Comparison of ENCODE assay signal across 25 cellular contexts in the genomic region with DNA sequence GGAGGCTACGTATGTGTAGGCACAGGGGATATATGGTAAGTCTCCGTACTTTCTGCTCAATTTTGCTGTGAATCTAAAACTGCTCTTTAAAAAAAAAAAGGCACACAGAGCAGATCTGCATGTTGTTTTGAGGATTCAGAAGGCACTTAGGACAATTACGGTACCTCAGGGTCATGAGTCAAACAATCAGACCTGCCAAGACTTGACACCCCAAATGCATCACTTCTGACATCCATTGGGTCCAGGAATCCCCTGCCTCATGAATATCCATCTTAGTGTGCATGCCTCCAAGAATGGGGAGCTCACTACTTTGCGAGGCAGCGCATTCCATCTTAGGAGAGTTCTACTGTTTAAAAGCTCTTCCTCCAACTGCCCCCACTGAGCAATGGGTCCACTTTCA. TPM values are rescaled to one million over a fixed set of nuclear protein-coding genes. Genes with fewer than 3 reads are reported as not detected.
DNase-seq lines count a peak whose midpoint lies in the region; ATAC-seq, FAIRE-seq and TF ChIP-seq lines count a peak whose summit lies in the region.
"Had no signal": no experiment of that assay in that cellular context is flagged by ENCODE, and none has a peak within 500 bp of the region (broad histone marks: within the 10 kb centered on the region; RNA-seq: fewer than 3 reads in every experiment).

No MANE protein-coding gene starts in this region.

- CTCF ChIA-PET in A549 (lab: Yijun Ruan, JAX) = interaction anchor here (1.0 to 1.6 kb wide), 3 partner anchors 68 to 107 kb away, joined by 4 to 5 read pairs (median 4); no protein-coding TSS in a partner anchor

- H4K8ac ChIP-seq in mesenchymal stem cell (ENCODE audit: low read length) = no peak overlapping the region

- H2BK12ac ChIP-seq in mesenchymal stem cell (ENCODE audit: low read length in 2 of 2) = no peak overlapping the region

- no peak for TF ChIP-seq RAD21 in A549 (conservative IDR thresholded peaks at IDR 0.05 in 1 of 2, IDR thresholded peaks at IDR 0.05 in 1 of 2)

- no peak overlapping the region for H2BK15ac ChIP-seq in mesenchymal stem cell (ENCODE audit: low read depth, poor library complexity, severe bottlenecking)

- no peak overlapping the region for H3K4ac ChIP-seq in mesenchymal stem cell (ENCODE audit: low read depth in 1 of 2, low read length in 2 of 2)

- H2AK5ac ChIP-seq in mesenchymal stem cell (ENCODE audit: low read length, severe bottlenecking) = no peak overlapping the region

- no peaks in the 10 kb centered on the region for H3K27me3 ChIP-seq in bronchial epithelial cell (ENCODE audit: control insufficient read depth, insufficient read depth, low read length)
- H3K27me3 ChIP-seq in mesenchymal stem cell (ENCODE audit: control insufficient read depth in 1 of 2, insufficient read depth in 1 of 2, low read length in 2 of 2) = no peaks in the 10 kb centered on the region
- H3K27me3 ChIP-seq: BLaER1 had no signal

- 95% methylated on average over 5 of the region's 5 CpGs for WGBS in A549 (ENCODE audit: missing lambda C conversion rate)
- WGBS in mesenchymal stem cell = 96% methylated on average over 5 of the region's 5 CpGs

- POLR2A ChIA-PET in A549 (lab: Yijun Ruan, JAX) = no interaction called here

- DNase-seq in A549 (ENCODE audit: low read depth in 1 of 2, low spot score in 1 of 2) (no peak), bronchial epithelial cell (ENCODE audit: low read depth) (peak; percentile 75), foreskin fibroblast (no peak), mesenchymal stem cell (no peak), NCI-H1694 treated with DMSO at 0.1 percent for 48 hours (lab: John Stamatoyannopoulos, UW) (no peak), HTR-8/SVneo (ENCODE audit: insufficient read length, low spot score) (no peak)
- DNase-seq in stimulated activated CD4-positive, alpha-beta T cell treated with anti-CD3 and anti-CD28 coated beads, Interleukin-1b, Interleukin-23, amount 100 ng/mL, for 48 hours = no peak
- no peak for DNase-seq in stimulated activated CD4-positive, alpha-beta T cell treated with anti-CD3 and anti-CD28 coated beads, Interleukin-15, amount 100 ng/mL, for 24 hours
- DNase-seq: 8988T; ACHN; CD4-positive, alpha-beta memory T cell; DMS153; DMS79; GDM1; GOT3; H7; HFFc6 had no signal

- H3K4me2 ChIP-seq in A549 (peak overlapping the region; percentile 90), mesenchymal stem cell (ENCODE audit: low read length, poor library complexity, severe bottlenecking) (no peak overlapping the region)
- H3K4me2 ChIP-seq: BLaER1 had no signal

- H3K27ac ChIP-seq in A549 (no peak overlapping the region; a peak in 1 of 6 replicates), mesenchymal stem cell (ENCODE audit: low read length, poor library complexity, severe bottlenecking) (no peak overlapping the region)
- H3K27ac ChIP-seq: BLaER1, HL-60 had no signal

- no peak overlapping the region for H3K23ac ChIP-seq in mesenchymal stem cell (ENCODE audit: low read length in 2 of 2)

- no peak overlapping the region for H3K14ac ChIP-seq in mesenchymal stem cell (ENCODE audit: low read length in 2 of 2)

- no peak for TF ChIP-seq EP300 in A549 (IDR thresholded peaks at IDR 0.05)

- no peak for FAIRE-seq in A549 (lab: Jason Lieb, UNC)
- FAIRE-seq in bronchial epithelial cell (lab: Jason Lieb, UNC) = no peak
- no peak for FAIRE-seq in HTR-8/SVneo (lab: Jason Lieb, UNC)
- FAIRE-seq: GM12892, GM18507 had no signal

- peaks cover 12% of the 10 kb centered on the region; the same call in 2 of the 3 replicates for H3K9me3 ChIP-seq in A549
- peaks cover 6% of the 10 kb centered on the region for H3K9me3 ChIP-seq in mesenchymal stem cell (ENCODE audit: control insufficient read depth, low read length)

- peak overlapping the region; percentile 96 for H3K9ac ChIP-seq in mesenchymal stem cell (ENCODE audit: low read length)
- H3K9ac ChIP-seq: BLaER1 had no signal

- no peak overlapping the region for H2AFZ ChIP-seq in mesenchymal stem cell (ENCODE audit: low read depth, low read length)

- TF ChIP-seq CTCF in A549 (IDR thresholded peaks at IDR 0.05) = no peak
- no peak for TF ChIP-seq CTCF in bronchial epithelial cell (IDR thresholded peaks at IDR 0.05; ENCODE audit: insufficient read depth, low read length, severe bottlenecking)
- TF ChIP-seq CTCF in foreskin fibroblast (IDR thresholded peaks at IDR 0.05; ENCODE audit: low read depth, low read length) = no peak

- H3K36me3 ChIP-seq in bronchial epithelial cell (ENCODE audit: control insufficient read depth, insufficient read depth, low read length) = no peaks in the 10 kb centered on the region
- peaks cover 28 to 65% of the 10 kb centered on the region in 2 experiments for H3K36me3 ChIP-seq in mesenchymal stem cell (ENCODE audit: control insufficient read depth in 1 of 2, insufficient read depth in 2 of 2, low read depth in 1 of 2, low read length in 2 of 2)
- H3K36me3 ChIP-seq: BLaER1 had no signal

- H3K4me1 ChIP-seq in A549 = peaks cover 28% of the 10 kb centered on the region
- peaks cover 28% of the 10 kb centered on the region for H3K4me1 ChIP-seq in mesenchymal stem cell (ENCODE audit: control insufficient read depth, insufficient read depth, low read depth, low read length)

- no peak overlapping the region for H2BK5ac ChIP-seq in mesenchymal stem cell (ENCODE audit: low read depth, low read length, poor library complexity, severe bottlenecking)

- no peak overlapping the region for H3K4me3 ChIP-seq in A549
- no peak overlapping the region for H3K4me3 ChIP-seq in bronchial epithelial cell (ENCODE audit: low read depth, low read length)
- H3K4me3 ChIP-seq in foreskin fibroblast (ENCODE audit: low read depth in 1 of 2, low read length in 2 of 2) = peak overlapping the region; percentile 53 to 99
- H3K4me3 ChIP-seq in mesenchymal stem cell (ENCODE audit: insufficient read depth in 1 of 2, low read depth in 1 of 2, low read length in 2 of 2) = peak overlapping the region in 1 of 2 experiments; percentile 95
- H3K4me3 ChIP-seq: BLaER1 had no signal

- no peak overlapping the region for H3K18ac ChIP-seq in mesenchymal stem cell (ENCODE audit: low read depth in 1 of 2, low read length in 2 of 2)

- no peak for TF ChIP-seq POLR2A in A549 (IDR thresholded peaks at IDR 0.05; ENCODE audit: low read length)

- ATAC-seq in A549 = no peak
- ATAC-seq: HCT116 had no signal

- H2BK120ac ChIP-seq in mesenchymal stem cell (ENCODE audit: low read depth, low read length) = no peak overlapping the region

- no peak overlapping the region for H4K91ac ChIP-seq in mesenchymal stem cell (ENCODE audit: low read length)

- H3K79me1 ChIP-seq in mesenchymal stem cell (replicated peaks; ENCODE audit: low read length, poor library complexity, severe bottlenecking) = peaks cover 16% of the 10 kb centered on the region

TF ChIP-seq in A549, 52 proteins besides CTCF, POLR2A, EP300 and RAD21:
- TF ChIP-seq ZSCAN20 (CRISPR knock-in tag; IDR thresholded peaks at IDR 0.05) (no peak), RNF2 (IDR thresholded peaks at IDR 0.05; ENCODE audit: borderline replicate concordance, low read depth) (no peak)

RNA-seq across cellular contexts. Expression of gene BDKRB2, which starts 3.0 kb away (rescaled TPM):
- polyA plus RNA-seq in A549 (2011; rRNA removed) (21.6 and 26.6 TPM in 2 replicates), A549 (2017; fragmentation: RNase III; extraction: RNeasy Plus Mini Kit Qiagen cat#74134 plus additional on column Dnase treatment) (12.1 to 19.6 TPM (median 13.9 TPM) in 3 replicates)
- polyA plus RNA-seq in A549 (2012; cell fraction: cytosol; rRNA removed) = 7.2 and 9.5 TPM in 2 replicates
- polyA plus RNA-seq in A549 (2012; cell fraction: nucleus; rRNA removed) = 11.9 and 13.6 TPM in 2 replicates
- polyA minus RNA-seq in A549 (2011; rRNA and poly(A)+ RNA removed) = 66.9 and 71.1 TPM in 2 replicates
- 3.2 and 6.5 TPM in 2 replicates for total RNA-seq in bronchial epithelial cell
- 16.1 TPM for polyA plus RNA-seq in mesenchymal stem cell (2013, experiment 1 of 2)
- 16.1 TPM for polyA plus RNA-seq in mesenchymal stem cell (2013, experiment 2 of 2)
- total RNA-seq: CD4-positive, alpha-beta memory T cell had no signal
- polyA plus RNA-seq: CD14-positive monocyte; CD4-positive, alpha-beta memory T cell; IgD-negative memory B cell had no signal

RNA-seq across cellular contexts. Expression of gene BDKRB1, which starts 48.3 kb away (rescaled TPM):
- polyA plus RNA-seq in A549 (2011; rRNA removed) (3.3 and 3.5 TPM in 2 replicates), A549 (2017; fragmentation: RNase III; extraction: RNeasy Plus Mini Kit Qiagen cat#74134 plus additional on column Dnase treatment) (2.6 to 3.3 TPM (median 2.8 TPM) in 3 replicates)
- polyA plus RNA-seq in A549 (2012; cell fraction: cytosol; rRNA removed) = 1.4 and 2.8 TPM in 2 replicates
- 5.9 and 7.0 TPM in 2 replicates for polyA plus RNA-seq in A549 (2012; cell fraction: nucleus; rRNA removed)
- 1.7 and 2.5 TPM in 2 replicates for polyA minus RNA-seq in A549 (2011; rRNA and poly(A)+ RNA removed)
- total RNA-seq in bronchial epithelial cell = 1.0 and 1.1 TPM in 2 replicates
- polyA plus RNA-seq in mesenchymal stem cell (2013, experiment 1 of 2) = 18.7 TPM
- 18.7 TPM for polyA plus RNA-seq in mesenchymal stem cell (2013, experiment 2 of 2)
- total RNA-seq: CD4-positive, alpha-beta memory T cell; HT1080 had no signal
- polyA plus RNA-seq: CD14-positive monocyte; CD4-positive, alpha-beta memory T cell; IgD-negative memory B cell had no signal

Comparison
In these comparisons a context has a peak if more than half of its experiments do, and no peak if none do; other contexts are left out.
1. H3K4me3 ChIP-seq: peak in foreskin fibroblast (2 of 2); none in A549 (single experiment) and bronchial epithelial cell (single experiment).